Comparison of ENCODE assay signal across 8 cellular contexts in genomic region chr6:14210663-14211595, GRCh38.
A peak's percentile ranks its signal among the peaks of the same experiment; 100 is the strongest.
DNase-seq lines count a peak whose midpoint lies in the region; TF ChIP-seq lines count a peak whose summit lies in the region.

No MANE protein-coding gene starts in this region.

- H3K36me3 Mint-ChIP-seq in endothelial cell (ENCODE audit: low read depth, unreplicated experiment) (no peaks in the 10 kb centered on the region), mesothelial cell of epicardium (no peaks in the 10 kb centered on the region)

- H3K4me3 Mint-ChIP-seq in endothelial cell (ENCODE audit: unreplicated experiment) (peak overlapping the region; percentile 87), mesothelial cell of epicardium (peak overlapping the region; percentile 72)

- no peaks in the 10 kb centered on the region for H3K9me3 Mint-ChIP-seq in endothelial cell (ENCODE audit: unreplicated experiment)
- no peaks in the 10 kb centered on the region for H3K9me3 Mint-ChIP-seq in mesothelial cell of epicardium

- H3K4me1 Mint-ChIP-seq in endothelial cell (ENCODE audit: unreplicated experiment) = peaks cover 11% of the 10 kb centered on the region
- H3K4me1 Mint-ChIP-seq in mesothelial cell of epicardium = peaks cover 27% of the 10 kb centered on the region

- peak; percentile 85 for DNase-seq in Caki2 (ENCODE audit: low read depth)
- peak; percentile 99 for DNase-seq in GM20000 (ENCODE audit: low spot score)
- peak; percentile 86 for DNase-seq in HT-29 (ENCODE audit: low spot score)
- peak; percentile 92 for DNase-seq in NOMO-1 treated with dmso at 0.1 percent for 144 hours (lab: John Stamatoyannopoulos, UW; ENCODE audit: unreplicated experiment)
- peak; percentile 69 for DNase-seq in activated CD8-positive, alpha-beta memory T cell treated with anti-CD3 and anti-CD28 coated beads, Interleukin-2, amount 50 U/mL, for 24 hours (ENCODE audit: extremely low read depth)
- DNase-seq in endothelial cell (ENCODE audit: low spot score) = peak; percentile 99
- DNase-seq in mesothelial cell of epicardium (ENCODE audit: low spot score in 2 of 2, unreplicated experiment in 2 of 2) = peak; percentile 88 to 96
- DNase-seq in stimulated activated CD8-positive, alpha-beta memory T cell treated with anti-CD3 and anti-CD28 coated beads, Interleukin-15, amount 100 ng/mL, for 4 hours (ENCODE audit: low read depth in 2 of 2) = peak; percentile 79 to 89

- H3K27ac Mint-ChIP-seq in endothelial cell (ENCODE audit: unreplicated experiment) = no peak overlapping the region
- peak overlapping the region; percentile 79 for H3K27ac Mint-ChIP-seq in mesothelial cell of epicardium

- H3K27me3 Mint-ChIP-seq in endothelial cell (ENCODE audit: unreplicated experiment) (peaks cover 3% of the 10 kb centered on the region), mesothelial cell of epicardium (ENCODE audit: low read depth) (peaks cover 17% of the 10 kb centered on the region)

- TF ChIP-seq CTCF in GM20000 (IDR thresholded peaks at IDR 0.05; ENCODE audit: extremely low read depth, missing control alignments) (peak; percentile 79), endothelial cell (IDR thresholded peaks at IDR 0.05; ENCODE audit: unreplicated experiment) (peak; percentile 74), mesothelial cell of epicardium (IDR thresholded peaks at IDR 0.05; ENCODE audit: unreplicated experiment) (peak; percentile 69)

- in situ Hi-C loops in Caki2 (cut with HindIII; ENCODE audit: low pct_unique_long_range_greater_than_20kb, low sequenced_read_pairs) = no loop called here

Comparison
In these comparisons a context has a peak if more than half of its experiments do, and no peak if none do; other contexts are left out.
1. Peak in every context shown above with its lines: DNase-seq.